1 cellular context compared by ENCODE assay signal in the genomic region with DNA sequence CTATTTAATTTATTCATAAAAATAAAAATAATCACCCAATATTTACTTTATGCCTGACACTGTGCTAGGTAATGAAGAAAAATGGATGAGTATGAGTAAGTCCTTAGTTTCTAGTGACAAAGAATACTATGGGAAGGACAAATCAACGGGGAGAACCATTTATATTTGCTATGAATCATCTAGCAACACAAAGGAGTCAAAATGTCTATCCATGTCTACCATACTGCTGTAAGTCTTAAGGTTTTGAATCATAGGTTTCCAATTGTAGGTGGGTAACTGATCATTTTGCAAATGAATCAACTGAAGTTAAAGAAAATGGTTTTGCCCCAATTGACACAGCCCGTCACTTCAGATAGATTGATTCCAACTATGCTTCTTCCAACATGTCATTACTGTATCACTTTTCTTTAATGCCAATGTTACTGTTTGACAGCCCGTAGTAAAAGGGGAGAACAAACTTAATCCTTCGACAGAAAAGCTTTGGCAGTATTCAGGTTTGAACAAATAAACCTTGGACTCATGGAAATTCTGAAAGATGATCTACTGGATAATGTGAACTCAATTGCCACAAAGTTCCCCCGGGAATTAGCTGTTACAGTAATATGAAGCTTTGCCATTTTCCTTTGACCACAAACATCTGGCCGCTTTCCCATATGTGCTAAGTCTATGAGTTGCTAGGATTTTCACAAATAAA.
A peak's percentile ranks its signal among the peaks of the same experiment; 100 is the strongest.
TF ChIP-seq lines count a peak whose summit lies in the region.

No MANE protein-coding gene starts in this region.

TF ChIP-seq in HEK293, 187 proteins besides CTCF, POLR2A, EP300 and RAD21 (continued from another document and continues in another):
- TF ChIP-seq, protein P1, sequence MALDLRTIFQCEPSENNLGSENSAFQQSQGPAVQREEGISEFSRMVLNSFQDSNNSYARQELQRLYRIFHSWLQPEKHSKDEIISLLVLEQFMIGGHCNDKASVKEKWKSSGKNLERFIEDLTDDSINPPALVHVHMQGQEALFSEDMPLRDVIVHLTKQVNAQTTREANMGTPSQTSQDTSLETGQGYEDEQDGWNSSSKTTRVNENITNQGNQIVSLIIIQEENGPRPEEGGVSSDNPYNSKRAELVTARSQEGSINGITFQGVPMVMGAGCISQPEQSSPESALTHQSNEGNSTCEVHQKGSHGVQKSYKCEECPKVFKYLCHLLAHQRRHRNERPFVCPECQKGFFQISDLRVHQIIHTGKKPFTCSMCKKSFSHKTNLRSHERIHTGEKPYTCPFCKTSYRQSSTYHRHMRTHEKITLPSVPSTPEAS (tag by site-specific recombination; IDR thresholded peaks at IDR 0.05) = no peak
- TF ChIP-seq ZNF626 (tag by site-specific recombination; IDR thresholded peaks at IDR 0.05) = no peak
- peak; percentile 47 for TF ChIP-seq ZEB2 (tag by site-specific recombination; IDR thresholded peaks at IDR 0.05)
- TF ChIP-seq ZNF114 (tag by site-specific recombination; IDR thresholded peaks at IDR 0.05) = no peak
- TF ChIP-seq ZBTB17 (tag by site-specific recombination; IDR thresholded peaks at IDR 0.05) = peak; percentile 49; the same call in 1 of the 2 replicates
- TF ChIP-seq, protein P2, sequence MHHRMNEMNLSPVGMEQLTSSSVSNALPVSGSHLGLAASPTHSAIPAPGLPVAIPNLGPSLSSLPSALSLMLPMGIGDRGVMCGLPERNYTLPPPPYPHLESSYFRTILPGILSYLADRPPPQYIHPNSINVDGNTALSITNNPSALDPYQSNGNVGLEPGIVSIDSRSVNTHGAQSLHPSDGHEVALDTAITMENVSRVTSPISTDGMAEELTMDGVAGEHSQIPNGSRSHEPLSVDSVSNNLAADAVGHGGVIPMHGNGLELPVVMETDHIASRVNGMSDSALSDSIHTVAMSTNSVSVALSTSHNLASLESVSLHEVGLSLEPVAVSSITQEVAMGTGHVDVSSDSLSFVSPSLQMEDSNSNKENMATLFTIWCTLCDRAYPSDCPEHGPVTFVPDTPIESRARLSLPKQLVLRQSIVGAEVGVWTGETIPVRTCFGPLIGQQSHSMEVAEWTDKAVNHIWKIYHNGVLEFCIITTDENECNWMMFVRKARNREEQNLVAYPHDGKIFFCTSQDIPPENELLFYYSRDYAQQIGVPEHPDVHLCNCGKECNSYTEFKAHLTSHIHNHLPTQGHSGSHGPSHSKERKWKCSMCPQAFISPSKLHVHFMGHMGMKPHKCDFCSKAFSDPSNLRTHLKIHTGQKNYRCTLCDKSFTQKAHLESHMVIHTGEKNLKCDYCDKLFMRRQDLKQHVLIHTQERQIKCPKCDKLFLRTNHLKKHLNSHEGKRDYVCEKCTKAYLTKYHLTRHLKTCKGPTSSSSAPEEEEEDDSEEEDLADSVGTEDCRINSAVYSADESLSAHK (tag by site-specific recombination; IDR thresholded peaks at IDR 0.05) = peak; percentile 32; the same call in 1 of the 2 replicates
- TF ChIP-seq HOXA7 (CRISPR knock-in tag; IDR thresholded peaks at IDR 0.05; ENCODE audit: borderline replicate concordance) = no peak
- TF ChIP-seq ZNF660 (tag by site-specific recombination; IDR thresholded peaks at IDR 0.05) = no peak
- TF ChIP-seq, protein P3, sequence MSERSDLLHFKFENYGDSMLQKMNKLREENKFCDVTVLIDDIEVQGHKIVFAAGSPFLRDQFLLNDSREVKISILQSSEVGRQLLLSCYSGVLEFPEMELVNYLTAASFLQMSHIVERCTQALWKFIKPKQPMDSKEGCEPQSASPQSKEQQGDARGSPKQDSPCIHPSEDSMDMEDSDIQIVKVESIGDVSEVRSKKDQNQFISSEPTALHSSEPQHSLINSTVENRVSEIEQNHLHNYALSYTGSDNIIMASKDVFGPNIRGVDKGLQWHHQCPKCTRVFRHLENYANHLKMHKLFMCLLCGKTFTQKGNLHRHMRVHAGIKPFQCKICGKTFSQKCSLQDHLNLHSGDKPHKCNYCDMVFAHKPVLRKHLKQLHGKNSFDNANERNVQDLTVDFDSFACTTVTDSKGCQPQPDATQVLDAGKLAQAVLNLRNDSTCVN (tag by site-specific recombination; optimal IDR thresholded peaks at IDR 0.05) = no peak
- TF ChIP-seq, protein P4, sequence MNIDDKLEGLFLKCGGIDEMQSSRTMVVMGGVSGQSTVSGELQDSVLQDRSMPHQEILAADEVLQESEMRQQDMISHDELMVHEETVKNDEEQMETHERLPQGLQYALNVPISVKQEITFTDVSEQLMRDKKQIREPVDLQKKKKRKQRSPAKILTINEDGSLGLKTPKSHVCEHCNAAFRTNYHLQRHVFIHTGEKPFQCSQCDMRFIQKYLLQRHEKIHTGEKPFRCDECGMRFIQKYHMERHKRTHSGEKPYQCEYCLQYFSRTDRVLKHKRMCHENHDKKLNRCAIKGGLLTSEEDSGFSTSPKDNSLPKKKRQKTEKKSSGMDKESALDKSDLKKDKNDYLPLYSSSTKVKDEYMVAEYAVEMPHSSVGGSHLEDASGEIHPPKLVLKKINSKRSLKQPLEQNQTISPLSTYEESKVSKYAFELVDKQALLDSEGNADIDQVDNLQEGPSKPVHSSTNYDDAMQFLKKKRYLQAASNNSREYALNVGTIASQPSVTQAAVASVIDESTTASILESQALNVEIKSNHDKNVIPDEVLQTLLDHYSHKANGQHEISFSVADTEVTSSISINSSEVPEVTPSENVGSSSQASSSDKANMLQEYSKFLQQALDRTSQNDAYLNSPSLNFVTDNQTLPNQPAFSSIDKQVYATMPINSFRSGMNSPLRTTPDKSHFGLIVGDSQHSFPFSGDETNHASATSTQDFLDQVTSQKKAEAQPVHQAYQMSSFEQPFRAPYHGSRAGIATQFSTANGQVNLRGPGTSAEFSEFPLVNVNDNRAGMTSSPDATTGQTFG (tag by site-specific recombination; IDR thresholded peaks at IDR 0.05; ENCODE audit: borderline replicate concordance) = no peak
- TF ChIP-seq ZNF394 (tag by site-specific recombination; IDR thresholded peaks at IDR 0.05; ENCODE audit: borderline replicate concordance) = peak; percentile 49; the same call in 1 of the 2 replicates
- TF ChIP-seq ZNF175 (tag by site-specific recombination; IDR thresholded peaks at IDR 0.05) = no peak
- no peak for TF ChIP-seq SP3 (tag by site-specific recombination; IDR thresholded peaks at IDR 0.05)
- no peak for TF ChIP-seq MEIS1 (CRISPR knock-in tag; IDR thresholded peaks at IDR 0.05; ENCODE audit: borderline replicate concordance)
- TF ChIP-seq ZNF433 (tag by site-specific recombination; IDR thresholded peaks at IDR 0.05; ENCODE audit: low read depth) = no peak
- no peak for TF ChIP-seq ZNF423 (tag by site-specific recombination; IDR thresholded peaks at IDR 0.05)
- TF ChIP-seq BCL11B (tag by site-specific recombination; IDR thresholded peaks at IDR 0.05; ENCODE audit: low read depth) = no peak
- no peak for TF ChIP-seq ZNF223 (tag by site-specific recombination; IDR thresholded peaks at IDR 0.05)
- no peak for TF ChIP-seq GFI1B (tag by site-specific recombination; IDR thresholded peaks at IDR 0.05)
- no peak for TF ChIP-seq ZSCAN30 (tag by site-specific recombination; IDR thresholded peaks at IDR 0.05)
- no peak for TF ChIP-seq ZNF214 (tag by site-specific recombination; IDR thresholded peaks at IDR 0.05; ENCODE audit: borderline replicate concordance)
- TF ChIP-seq, protein P5, sequence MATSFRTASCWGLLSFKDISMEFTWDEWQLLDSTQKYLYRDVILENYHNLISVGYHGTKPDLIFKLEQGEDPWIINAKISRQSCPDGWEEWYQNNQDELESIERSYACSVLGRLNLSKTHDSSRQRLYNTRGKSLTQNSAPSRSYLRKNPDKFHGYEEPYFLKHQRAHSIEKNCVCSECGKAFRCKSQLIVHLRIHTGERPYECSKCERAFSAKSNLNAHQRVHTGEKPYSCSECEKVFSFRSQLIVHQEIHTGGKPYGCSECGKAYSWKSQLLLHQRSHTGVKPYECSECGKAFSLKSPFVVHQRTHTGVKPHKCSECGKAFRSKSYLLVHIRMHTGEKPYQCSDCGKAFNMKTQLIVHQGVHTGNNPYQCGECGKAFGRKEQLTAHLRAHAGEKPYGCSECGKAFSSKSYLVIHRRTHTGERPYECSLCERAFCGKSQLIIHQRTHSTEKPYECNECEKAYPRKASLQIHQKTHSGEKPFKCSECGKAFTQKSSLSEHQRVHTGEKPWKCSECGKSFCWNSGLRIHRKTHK (tag by site-specific recombination; IDR thresholded peaks at IDR 0.05) = no peak
- TF ChIP-seq WT1 (tag by site-specific recombination; IDR thresholded peaks at IDR 0.05) = peak; percentile 66
- peak; percentile 73 for TF ChIP-seq ZNF366 (tag by site-specific recombination; conservative IDR thresholded peaks at IDR 0.05)
- no peak for TF ChIP-seq ZNF157 (tag by site-specific recombination; IDR thresholded peaks at IDR 0.05)
- TF ChIP-seq, protein P6, sequence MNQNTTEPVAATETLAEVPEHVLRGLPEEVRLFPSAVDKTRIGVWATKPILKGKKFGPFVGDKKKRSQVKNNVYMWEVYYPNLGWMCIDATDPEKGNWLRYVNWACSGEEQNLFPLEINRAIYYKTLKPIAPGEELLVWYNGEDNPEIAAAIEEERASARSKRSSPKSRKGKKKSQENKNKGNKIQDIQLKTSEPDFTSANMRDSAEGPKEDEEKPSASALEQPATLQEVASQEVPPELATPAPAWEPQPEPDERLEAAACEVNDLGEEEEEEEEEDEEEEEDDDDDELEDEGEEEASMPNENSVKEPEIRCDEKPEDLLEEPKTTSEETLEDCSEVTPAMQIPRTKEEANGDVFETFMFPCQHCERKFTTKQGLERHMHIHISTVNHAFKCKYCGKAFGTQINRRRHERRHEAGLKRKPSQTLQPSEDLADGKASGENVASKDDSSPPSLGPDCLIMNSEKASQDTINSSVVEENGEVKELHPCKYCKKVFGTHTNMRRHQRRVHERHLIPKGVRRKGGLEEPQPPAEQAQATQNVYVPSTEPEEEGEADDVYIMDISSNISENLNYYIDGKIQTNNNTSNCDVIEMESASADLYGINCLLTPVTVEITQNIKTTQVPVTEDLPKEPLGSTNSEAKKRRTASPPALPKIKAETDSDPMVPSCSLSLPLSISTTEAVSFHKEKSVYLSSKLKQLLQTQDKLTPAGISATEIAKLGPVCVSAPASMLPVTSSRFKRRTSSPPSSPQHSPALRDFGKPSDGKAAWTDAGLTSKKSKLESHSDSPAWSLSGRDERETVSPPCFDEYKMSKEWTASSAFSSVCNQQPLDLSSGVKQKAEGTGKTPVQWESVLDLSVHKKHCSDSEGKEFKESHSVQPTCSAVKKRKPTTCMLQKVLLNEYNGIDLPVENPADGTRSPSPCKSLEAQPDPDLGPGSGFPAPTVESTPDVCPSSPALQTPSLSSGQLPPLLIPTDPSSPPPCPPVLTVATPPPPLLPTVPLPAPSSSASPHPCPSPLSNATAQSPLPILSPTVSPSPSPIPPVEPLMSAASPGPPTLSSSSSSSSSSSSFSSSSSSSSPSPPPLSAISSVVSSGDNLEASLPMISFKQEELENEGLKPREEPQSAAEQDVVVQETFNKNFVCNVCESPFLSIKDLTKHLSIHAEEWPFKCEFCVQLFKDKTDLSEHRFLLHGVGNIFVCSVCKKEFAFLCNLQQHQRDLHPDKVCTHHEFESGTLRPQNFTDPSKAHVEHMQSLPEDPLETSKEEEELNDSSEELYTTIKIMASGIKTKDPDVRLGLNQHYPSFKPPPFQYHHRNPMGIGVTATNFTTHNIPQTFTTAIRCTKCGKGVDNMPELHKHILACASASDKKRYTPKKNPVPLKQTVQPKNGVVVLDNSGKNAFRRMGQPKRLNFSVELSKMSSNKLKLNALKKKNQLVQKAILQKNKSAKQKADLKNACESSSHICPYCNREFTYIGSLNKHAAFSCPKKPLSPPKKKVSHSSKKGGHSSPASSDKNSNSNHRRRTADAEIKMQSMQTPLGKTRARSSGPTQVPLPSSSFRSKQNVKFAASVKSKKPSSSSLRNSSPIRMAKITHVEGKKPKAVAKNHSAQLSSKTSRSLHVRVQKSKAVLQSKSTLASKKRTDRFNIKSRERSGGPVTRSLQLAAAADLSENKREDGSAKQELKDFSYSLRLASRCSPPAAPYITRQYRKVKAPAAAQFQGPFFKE (tag by site-specific recombination; IDR thresholded peaks at IDR 0.05; ENCODE audit: borderline replicate concordance) = no peak
- TF ChIP-seq ZNF221 (tag by site-specific recombination; IDR thresholded peaks at IDR 0.05; ENCODE audit: borderline replicate concordance) = no peak
- no peak for TF ChIP-seq ZNF596 (tag by site-specific recombination; IDR thresholded peaks at IDR 0.05)
- no peak for TF ChIP-seq ZNF23 (tag by site-specific recombination; IDR thresholded peaks at IDR 0.05; ENCODE audit: borderline replicate concordance)
- TF ChIP-seq ZNF239 (tag by site-specific recombination; IDR thresholded peaks at IDR 0.05) = no peak
- TF ChIP-seq ZNF843 (tag by site-specific recombination; IDR thresholded peaks at IDR 0.05) = peak; percentile 78
- no peak for TF ChIP-seq ZNF274 (IDR thresholded peaks at IDR 0.05; ENCODE audit: low read length)
- no peak for TF ChIP-seq ZNF274 (tag by site-specific recombination; IDR thresholded peaks at IDR 0.05; ENCODE audit: borderline replicate concordance)
- TF ChIP-seq ZNF514 (tag by site-specific recombination; IDR thresholded peaks at IDR 0.05) = no peak
- no peak for TF ChIP-seq ZFP3 (tag by site-specific recombination; IDR thresholded peaks at IDR 0.05; ENCODE audit: low read depth)
- TF ChIP-seq ZNF354C (tag by site-specific recombination; IDR thresholded peaks at IDR 0.05; ENCODE audit: borderline replicate concordance, low read depth) = no peak
- no peak for TF ChIP-seq ZNF585B (tag by site-specific recombination; IDR thresholded peaks at IDR 0.05)
- TF ChIP-seq ZNF132 (tag by site-specific recombination; IDR thresholded peaks at IDR 0.05; ENCODE audit: borderline replicate concordance) = no peak
- no peak for TF ChIP-seq ZNF623 (tag by site-specific recombination; IDR thresholded peaks at IDR 0.05)
- TF ChIP-seq ZNF391 (tag by site-specific recombination; IDR thresholded peaks at IDR 0.05; ENCODE audit: borderline replicate concordance, low read depth) = no peak
- TF ChIP-seq, protein P7, sequence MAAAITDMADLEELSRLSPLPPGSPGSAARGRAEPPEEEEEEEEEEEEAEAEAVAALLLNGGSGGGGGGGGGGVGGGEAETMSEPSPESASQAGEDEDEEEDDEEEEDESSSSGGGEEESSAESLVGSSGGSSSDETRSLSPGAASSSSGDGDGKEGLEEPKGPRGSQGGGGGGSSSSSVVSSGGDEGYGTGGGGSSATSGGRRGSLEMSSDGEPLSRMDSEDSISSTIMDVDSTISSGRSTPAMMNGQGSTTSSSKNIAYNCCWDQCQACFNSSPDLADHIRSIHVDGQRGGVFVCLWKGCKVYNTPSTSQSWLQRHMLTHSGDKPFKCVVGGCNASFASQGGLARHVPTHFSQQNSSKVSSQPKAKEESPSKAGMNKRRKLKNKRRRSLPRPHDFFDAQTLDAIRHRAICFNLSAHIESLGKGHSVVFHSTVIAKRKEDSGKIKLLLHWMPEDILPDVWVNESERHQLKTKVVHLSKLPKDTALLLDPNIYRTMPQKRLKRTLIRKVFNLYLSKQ (tag by site-specific recombination; IDR thresholded peaks at IDR 0.05; ENCODE audit: borderline replicate concordance) = no peak
- TF ChIP-seq ZNF48 (tag by site-specific recombination; IDR thresholded peaks at IDR 0.05) = no peak
- no peak for TF ChIP-seq ZBTB8A (tag by site-specific recombination; IDR thresholded peaks at IDR 0.05)
- TF ChIP-seq SCRT2 (tag by site-specific recombination; IDR thresholded peaks at IDR 0.05) = no peak
